In genomic region chr7:121079425-121080169, GRCh38 we compare ENCODE assay signal across 17 cellular contexts.
DNase-seq lines count a peak whose midpoint lies in the region; ATAC-seq and TF ChIP-seq lines count a peak whose summit lies in the region.
"Had no signal": no experiment of that assay in that cellular context is flagged by ENCODE, and none has a peak within 500 bp of the region (broad histone marks: within the 10 kb centered on the region; RNA-seq: fewer than 3 reads in every experiment).

No MANE protein-coding gene starts in this region.

- intact Hi-C loops in PC-3 (cut with micrococcal nuclease) = loop anchor here (2.0 to 5.0 kb wide), 2 partner anchors 31 to 222 kb away; partner anchors contain the start of gene TSPAN12

- peak; percentile 22 for ATAC-seq in PC-3
- no peak for ATAC-seq in HG03469 (IDR thresholded peaks at IDR 0.05; ENCODE audit: unreplicated experiment)
- ATAC-seq: CD8-positive, alpha-beta T cell had no signal

- no peaks in the 10 kb centered on the region for H3K36me3 Mint-ChIP-seq in progenitor cell of endocrine pancreas (ENCODE audit: insufficient read depth)
- no peaks in the 10 kb centered on the region for H3K36me3 Mint-ChIP-seq in activated T-cell treated with anti-CD3 and anti-CD28 coated beads, Interleukin-2, amount 50 U/mL, for 24 hours (ENCODE audit: low read depth)
- H3K36me3 Mint-ChIP-seq: CD8-positive, alpha-beta T cell had no signal

- H4K20me1 ChIP-seq in PC-3 (ENCODE audit: low read length) = no peaks in the 10 kb centered on the region

- no peaks in the 10 kb centered on the region for H3K9me3 Mint-ChIP-seq in progenitor cell of endocrine pancreas (ENCODE audit: low read depth)
- H3K9me3 Mint-ChIP-seq in activated T-cell treated with anti-CD3 and anti-CD28 coated beads, Interleukin-2, amount 50 U/mL, for 24 hours = no peaks in the 10 kb centered on the region
- H3K9me3 Mint-ChIP-seq: CD8-positive, alpha-beta T cell had no signal

- no peaks in the 10 kb centered on the region for H3K4me1 Mint-ChIP-seq in progenitor cell of endocrine pancreas (ENCODE audit: low read depth)
- no peaks in the 10 kb centered on the region for H3K4me1 Mint-ChIP-seq in activated T-cell treated with anti-CD3 and anti-CD28 coated beads, Interleukin-2, amount 50 U/mL, for 24 hours (ENCODE audit: low read depth)

- H3K9me3 ChIP-seq in PC-3 (ENCODE audit: low read length) = no peaks in the 10 kb centered on the region
- H3K9me3 ChIP-seq: prostate gland, stomach had no signal

- H3K27ac ChIP-seq in PC-3 (ENCODE audit: low read length) = no peak overlapping the region
- H3K27ac ChIP-seq: prostate gland, stomach had no signal

- H3K36me3 ChIP-seq in PC-3 (ENCODE audit: low read depth, low read length) = no peaks in the 10 kb centered on the region
- H3K36me3 ChIP-seq: prostate gland, stomach had no signal

- no peak overlapping the region for H3K4me2 ChIP-seq in PC-3 (ENCODE audit: low read length)

- no peak overlapping the region for H2AFZ ChIP-seq in PC-3 (ENCODE audit: low read length)

- H3F3A ChIP-seq in PC-3 (ENCODE audit: low read length, unreplicated experiment) = peaks cover 14% of the 10 kb centered on the region

- H3K9ac ChIP-seq in PC-3 (ENCODE audit: low read length) = no peak overlapping the region

- POLR2A ChIA-PET in PC-3 (lab: Charles Lee; ENCODE audit: unreplicated experiment) = no interaction called here

- H3K4me3 Mint-ChIP-seq in progenitor cell of endocrine pancreas (ENCODE audit: low read depth) = no peak overlapping the region
- no peak overlapping the region for H3K4me3 Mint-ChIP-seq in activated T-cell treated with anti-CD3 and anti-CD28 coated beads, Interleukin-2, amount 50 U/mL, for 24 hours
- H3K4me3 Mint-ChIP-seq: CD8-positive, alpha-beta T cell had no signal

- TF ChIP-seq CTCF in PC-3 (conservative IDR thresholded peaks at IDR 0.05; ENCODE audit: low read depth, low read length) (peak; percentile 35; the same call in 1 of the 2 replicates), fibroblast of mammary gland (conservative IDR thresholded peaks at IDR 0.05; ENCODE audit: control insufficient read depth, insufficient read depth, low read depth, low read length) (peak; percentile 33), progenitor cell of endocrine pancreas (IDR thresholded peaks at IDR 0.05; ENCODE audit: unreplicated experiment) (peak; percentile 13)

- peak; percentile 23 for DNase-seq in ELR (ENCODE audit: low read depth)
- peak; percentile 73 for DNase-seq in PC-3
- peak; percentile 43 for DNase-seq in fibroblast of mammary gland (ENCODE audit: low read depth)
- DNase-seq in progenitor cell of endocrine pancreas (ENCODE audit: low spot score, unreplicated experiment) = no peak
- no peak for DNase-seq in activated T-cell treated with anti-CD3 and anti-CD28 coated beads, Interleukin-2, amount 50 U/mL, for 24 hours
- DNase-seq in NOMO-1 treated with dmso at 0.1 percent for 144 hours (lab: John Stamatoyannopoulos, UW; ENCODE audit: unreplicated experiment) = no peak
- DNase-seq in COLO668 (lab: John Stamatoyannopoulos, UW; ENCODE audit: unreplicated experiment) = no peak
- DNase-seq: activated CD4-positive, alpha-beta T cell treated with anti-CD3 and anti-CD28 coated beads for 1 hour; activated T-cell treated with anti-CD3 and anti-CD28 coated beads for 4 hours; amygdala; CD8-positive, alpha-beta T cell; effector CD4-positive, alpha-beta T cell; midbrain; NCI-H2107; stomach had no signal

- no peaks in the 10 kb centered on the region for H3K27me3 ChIP-seq in PC-3 (ENCODE audit: low read length)
- H3K27me3 ChIP-seq: stomach had no signal

- no peaks in the 10 kb centered on the region for H3K27me3 Mint-ChIP-seq in progenitor cell of endocrine pancreas
- peaks cover 20% of the 10 kb centered on the region for H3K27me3 Mint-ChIP-seq in activated T-cell treated with anti-CD3 and anti-CD28 coated beads, Interleukin-2, amount 50 U/mL, for 24 hours

- CTCF ChIA-PET in PC-3 (lab: Charles Lee) = interaction anchor here (1.1 kb wide), 1 partner anchor 91 kb away, joined by 7 read pairs; the partner anchor contains the start of gene CPED1

- no TSS peak for BruUV-seq in PC-3 (replicated peaks; lab: Mats Ljungman, UMichigan)

- peaks cover 64% of the 10 kb centered on the region for H3K4me1 ChIP-seq in PC-3 (ENCODE audit: insufficient read depth, low read length)
- H3K4me1 ChIP-seq: prostate gland had no signal

- H3K79me2 ChIP-seq in PC-3 (ENCODE audit: low read length) = no peaks in the 10 kb centered on the region

- H3K4me3 ChIP-seq in PC-3 (ENCODE audit: low read length) = no peak overlapping the region
- no peak overlapping the region for H3K4me3 ChIP-seq in fibroblast of mammary gland (ENCODE audit: control insufficient read depth, low read depth, low read length)
- H3K4me3 ChIP-seq: prostate gland, stomach had no signal

- H3K27ac Mint-ChIP-seq in progenitor cell of endocrine pancreas = no peak overlapping the region
- H3K27ac Mint-ChIP-seq in activated T-cell treated with anti-CD3 and anti-CD28 coated beads, Interleukin-2, amount 50 U/mL, for 24 hours = no peak overlapping the region
- H3K27ac Mint-ChIP-seq: CD8-positive, alpha-beta T cell had no signal

- no peaks in the 10 kb centered on the region for H3K9me2 ChIP-seq in PC-3 (replicated peaks; ENCODE audit: low read length)

Comparison
In these comparisons a context has a peak if more than half of its experiments do, and no peak if none do; other contexts are left out.
1. DNase-seq: peak in ELR (single experiment), PC-3 (single experiment) and fibroblast of mammary gland (single experiment); none in progenitor cell of endocrine pancreas (single experiment), activated T-cell treated with anti-CD3 and anti-CD28 coated beads, Interleukin-2, amount 50 U/mL, for 24 hours (single experiment), NOMO-1 treated with dmso at 0.1 percent for 144 hours (single experiment) and COLO668 (single experiment).
2. Peak in every context shown above with its lines, with median percentiles within 50 percentile points of each other: CTCF ChIP-seq.